7 cellular contexts compared by ENCODE assay signal in genomic region chr9:36574045-36574444, GRCh38. TPM values are rescaled to one million over a fixed set of nuclear protein-coding genes. Genes with fewer than 3 reads are reported as not detected.
DNase-seq lines count a peak whose midpoint lies in the region; TF ChIP-seq lines count a peak whose summit lies in the region.
"Not testable (repeated sequence)": the region's sequence is repeated elsewhere in the genome, so short reads cannot be mapped to it uniquely, and the experiment has no call there.

No MANE protein-coding gene starts in this region.

- H3K79me2 ChIP-seq in DOHH2 (ENCODE audit: control insufficient read depth, low read length): peaks cover 69% of the 10 kb centered on the region
- H3K79me2 ChIP-seq in SK-N-SH (ENCODE audit: insufficient read depth): peaks cover 64% of the 10 kb centered on the region
- peaks cover 62% of the 10 kb centered on the region for H3K79me2 ChIP-seq in osteoblast (ENCODE audit: insufficient read depth, low read length)

- peak overlapping the region; percentile 95 for H2AFZ ChIP-seq in SK-N-SH (ENCODE audit: low read depth)
- H2AFZ ChIP-seq in osteoblast (ENCODE audit: low read length): peak overlapping the region; percentile 97

- peaks cover 32% of the 10 kb centered on the region for H3K4me1 Mint-ChIP-seq in activated T-helper 2 cell treated with anti-CD3 and anti-CD28 coated beads, Interferon-gamma antibody, Interleukin-2, Interleukin-4, amounts not matched to agents 10 μg/mL and 5 μg/mL and 100 μg/mL, durations not matched to agents 14 hours and 24 hours and 36 hours (ENCODE audit: low read depth)

- peak overlapping the region; percentile 99 for H3K4me2 ChIP-seq in DOHH2 (ENCODE audit: low read length)
- peak overlapping the region; percentile 92 for H3K4me2 ChIP-seq in SK-N-SH
- peak overlapping the region; percentile 97 for H3K4me2 ChIP-seq in osteoblast (ENCODE audit: insufficient read depth, low read length)

- H3K9ac ChIP-seq in SK-N-SH (peak overlapping the region; percentile 87), iPS-18a (ENCODE audit: low read length) (peak overlapping the region; percentile 93)

- H3K4me3 ChIP-seq in DOHH2 (ENCODE audit: low read length) (peak overlapping the region; percentile 96), SK-N-SH (ENCODE audit: low read depth in 2 of 2, low read length in 1 of 2) (peak overlapping the region; percentile 81 to 87), ectodermal cell (ENCODE audit: insufficient read depth, low read depth, low read length) (peak overlapping the region; percentile 97), iPS-18a (ENCODE audit: low read length) (peak overlapping the region; percentile 100), osteoblast (ENCODE audit: insufficient read depth, low read length) (peak overlapping the region; percentile 90)

- TF ChIP-seq EP300 in SK-N-SH (IDR thresholded peaks at IDR 0.05; ENCODE audit: borderline replicate concordance in 1 of 2, low read depth in 1 of 2, low read length in 1 of 2): not testable (repeated sequence)

- DNase-seq in SK-N-SH; activated T-helper 2 cell treated with anti-CD3 and anti-CD28 coated beads, Interferon-gamma antibody, Interleukin-2, Interleukin-4, amounts not matched to agents 10 μg/mL and 5 μg/mL and 100 μg/mL, durations not matched to agents 14 hours and 24 hours and 36 hours (ENCODE audit: low spot score); osteoblast (ENCODE audit: insufficient read length, low spot score, missing footprints): not testable (repeated sequence)

- intact Hi-C loops in activated T-helper 2 cell treated with anti-CD3 and anti-CD28 coated beads, Interferon-gamma antibody, Interleukin-2, Interleukin-4, amounts not matched to agents 10 μg/mL and 5 μg/mL and 100 μg/mL, durations not matched to agents 14 hours and 24 hours and 36 hours (cut with micrococcal nuclease): loop anchor here (5.0 kb wide), 2 partner anchors 87 to 172 kb away; partner anchors contain the start of gene RNF38

- H3K36me3 ChIP-seq in DOHH2 (ENCODE audit: control insufficient read depth, low read length): peaks cover 44% of the 10 kb centered on the region
- peaks cover 41% of the 10 kb centered on the region for H3K36me3 ChIP-seq in KOPT-K1 (ENCODE audit: insufficient read depth, low read length)
- H3K36me3 ChIP-seq in SK-N-SH (replicated peaks in 1 of 2; ENCODE audit: control insufficient read depth in 1 of 2, insufficient read depth in 2 of 2, low read length in 1 of 2); ectodermal cell (ENCODE audit: control insufficient read depth, insufficient read depth, low read length); iPS-18a (ENCODE audit: control insufficient read depth, low read depth, low read length); osteoblast (ENCODE audit: insufficient read depth, low read length): not testable (repeated sequence)

- not testable (repeated sequence) for H3K27me3 ChIP-seq in DOHH2 (ENCODE audit: control insufficient read depth, low read length); SK-N-SH (ENCODE audit: insufficient read depth); ectodermal cell (ENCODE audit: control insufficient read depth, insufficient read depth, low read length, poor library complexity, severe bottlenecking); iPS-18a (ENCODE audit: control insufficient read depth, insufficient read depth, low read length); osteoblast (ENCODE audit: insufficient read depth, low read length)

- TF ChIP-seq RAD21 in SK-N-SH (IDR thresholded peaks at IDR 0.05; ENCODE audit: low read length): not testable (repeated sequence)

- WGBS in SK-N-SH (ENCODE audit: low lambda C conversion rate): 95% methylated on average over 8 of the region's 8 CpGs
- WGBS in ectodermal cell, 2 experiments: 92 to 93% methylated on average over 8 of the region's 8 CpGs

- H3K27me3 Mint-ChIP-seq in activated T-helper 2 cell treated with anti-CD3 and anti-CD28 coated beads, Interferon-gamma antibody, Interleukin-2, Interleukin-4, amounts not matched to agents 10 μg/mL and 5 μg/mL and 100 μg/mL, durations not matched to agents 14 hours and 24 hours and 36 hours (ENCODE audit: low read depth): not testable (repeated sequence)

- H3K4me1 ChIP-seq in DOHH2 (ENCODE audit: control insufficient read depth, low read length) (peaks cover 48% of the 10 kb centered on the region), osteoblast (ENCODE audit: insufficient read depth, low read length) (peaks cover 31% of the 10 kb centered on the region)
- not testable (repeated sequence) for H3K4me1 ChIP-seq in SK-N-SH (ENCODE audit: control insufficient read depth in 1 of 2, insufficient read depth in 2 of 2, low read depth in 1 of 2, low read length in 1 of 2); ectodermal cell (ENCODE audit: control insufficient read depth, insufficient read depth, low read length); iPS-18a (ENCODE audit: control insufficient read depth, low read depth, low read length)

- not testable (repeated sequence) for H3K9me2 ChIP-seq in DOHH2 (replicated peaks; ENCODE audit: control insufficient read depth, low read length); SK-N-SH

- not testable (repeated sequence) for H3K9me3 ChIP-seq in DOHH2 (ENCODE audit: control insufficient read depth, insufficient read depth, low read length); KOPT-K1 (ENCODE audit: insufficient read depth, low read length, poor library complexity, severe bottlenecking); SK-N-SH; ectodermal cell (ENCODE audit: control insufficient read depth, low read length); iPS-18a (ENCODE audit: control insufficient read depth, low read depth, low read length); osteoblast (ENCODE audit: low read depth, low read length)

- H3K27ac ChIP-seq in DOHH2 (ENCODE audit: low read depth, low read length) (0 out of 2 replicates have a peak overlapping the region, but pooled peaks have one; percentile 58), KOPT-K1 (ENCODE audit: low read depth, low read length, poor library complexity, severe bottlenecking) (peak overlapping the region; percentile 88), SK-N-SH (ENCODE audit: low read depth in 2 of 2, low read length in 1 of 2) (peak overlapping the region; percentile 30 to 75; a peak in 3 of 4 replicates), osteoblast (ENCODE audit: low read depth, low read length) (peak overlapping the region; percentile 81)
- H3K27ac ChIP-seq in ectodermal cell (ENCODE audit: insufficient read depth, low read depth, low read length, poor library complexity, severe bottlenecking); iPS-18a (ENCODE audit: low read length): not testable (repeated sequence)

- TF ChIP-seq CTCF in DOHH2 (IDR thresholded peaks at IDR 0.05; ENCODE audit: low read depth, low read length, poor library complexity, severe bottlenecking); SK-N-SH (IDR thresholded peaks at IDR 0.05); osteoblast (IDR thresholded peaks at IDR 0.05; ENCODE audit: extremely low read depth, low read depth, low read length): not testable (repeated sequence)

- H4K20me1 ChIP-seq in DOHH2 (ENCODE audit: control insufficient read depth, insufficient read depth, low read depth, low read length); SK-N-SH (ENCODE audit: insufficient read depth); osteoblast (ENCODE audit: insufficient read depth, low read length): not testable (repeated sequence)

- H3K36me3 Mint-ChIP-seq in activated T-helper 2 cell treated with anti-CD3 and anti-CD28 coated beads, Interferon-gamma antibody, Interleukin-2, Interleukin-4, amounts not matched to agents 10 μg/mL and 5 μg/mL and 100 μg/mL, durations not matched to agents 14 hours and 24 hours and 36 hours (ENCODE audit: low read depth): peaks cover 40% of the 10 kb centered on the region

- CTCF ChIA-PET in SK-N-SH (lab: Yijun Ruan, JAX): interaction anchor here (2.9 kb wide), 1 partner anchor 167 kb away, joined by 7 read pairs; no protein-coding TSS in a partner anchor

- peak overlapping the region; percentile 97 for H3K4me3 Mint-ChIP-seq in activated T-helper 2 cell treated with anti-CD3 and anti-CD28 coated beads, Interferon-gamma antibody, Interleukin-2, Interleukin-4, amounts not matched to agents 10 μg/mL and 5 μg/mL and 100 μg/mL, durations not matched to agents 14 hours and 24 hours and 36 hours (ENCODE audit: low read depth)

- POLR2A ChIA-PET in SK-N-SH (lab: Yijun Ruan, JAX): not testable (repeated sequence)

- not testable (repeated sequence) for H3F3A ChIP-seq in DOHH2 (ENCODE audit: control insufficient read depth, insufficient read depth)
- peaks cover 26% of the 10 kb centered on the region for H3F3A ChIP-seq in SK-N-SH (replicated peaks; ENCODE audit: insufficient read depth)

- H3K9me3 Mint-ChIP-seq in activated T-helper 2 cell treated with anti-CD3 and anti-CD28 coated beads, Interferon-gamma antibody, Interleukin-2, Interleukin-4, amounts not matched to agents 10 μg/mL and 5 μg/mL and 100 μg/mL, durations not matched to agents 14 hours and 24 hours and 36 hours: not testable (repeated sequence)

- peak overlapping the region; percentile 90 for H3K27ac Mint-ChIP-seq in activated T-helper 2 cell treated with anti-CD3 and anti-CD28 coated beads, Interferon-gamma antibody, Interleukin-2, Interleukin-4, amounts not matched to agents 10 μg/mL and 5 μg/mL and 100 μg/mL, durations not matched to agents 14 hours and 24 hours and 36 hours

TF ChIP-seq in SK-N-SH, 30 proteins besides CTCF, POLR2A, EP300 and RAD21:
- TF ChIP-seq RCOR1 (IDR thresholded peaks at IDR 0.05; ENCODE audit: low read length): 0 out of 2 replicates have a peak, but pooled peaks have one; percentile 0

RNA-seq across cellular contexts. Expression of gene MELK, which starts 1.4 kb away (rescaled TPM):
- polyA plus RNA-seq in SK-N-SH (2012; rRNA removed): 16.5 and 18.0 TPM in 2 replicates
- polyA plus RNA-seq in SK-N-SH (2012; cell fraction: cytosol; rRNA removed): 22.3 and 26.8 TPM in 2 replicates
- 7.7 and 16.1 TPM in 2 replicates for polyA plus RNA-seq in SK-N-SH (2012; cell fraction: nucleus; rRNA removed)
- 56.3 and 57.9 TPM in 2 replicates for total RNA-seq in activated T-helper 2 cell treated with anti-CD3 and anti-CD28 coated beads, Interferon-gamma antibody, Interleukin-2, Interleukin-4, amounts not matched to agents 10 μg/mL and 5 μg/mL and 100 μg/mL, durations not matched to agents 14 hours and 24 hours and 36 hours
- polyA plus RNA-seq in ectodermal cell (2013, experiment 1 of 4): 57.5 TPM
- polyA plus RNA-seq in ectodermal cell (2013, experiment 2 of 4): 46.2 TPM
- 39.3 TPM for polyA plus RNA-seq in ectodermal cell (2013, experiment 3 of 4)
- polyA plus RNA-seq in ectodermal cell (2013, experiment 4 of 4): 38.4 TPM
- total RNA-seq in osteoblast: 8.3 and 9.4 TPM in 2 replicates
